ENCODE assay signal across 7 cellular contexts in the genomic region with DNA sequence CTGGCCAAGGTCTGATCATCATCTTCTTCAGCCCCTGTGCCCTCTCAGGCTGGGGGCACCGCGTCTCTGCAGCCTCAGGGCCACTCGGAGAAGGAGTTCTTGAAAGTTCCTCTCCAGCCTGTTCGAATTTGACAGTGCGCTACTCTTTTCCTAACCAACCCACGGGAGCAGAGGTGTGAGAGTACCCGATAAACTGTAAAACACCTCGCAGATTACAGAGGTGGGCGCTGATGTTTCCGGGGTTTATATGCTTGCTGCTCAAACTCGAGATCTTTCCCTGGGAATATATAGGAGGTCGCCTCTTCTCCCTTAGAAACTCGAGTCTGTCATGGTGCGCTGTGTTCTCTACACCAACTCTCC. TPM values are rescaled to one million over a fixed set of nuclear protein-coding genes. Genes with fewer than 3 reads are reported as not detected.
DNase-seq lines count a peak whose midpoint lies in the region; ATAC-seq and TF ChIP-seq lines count a peak whose summit lies in the region.

No MANE protein-coding gene starts in this region.

- H3K27me3 ChIP-seq in ascending aorta (no peaks in the 10 kb centered on the region), stomach smooth muscle (ENCODE audit: control insufficient read depth in 1 of 2, insufficient read depth in 2 of 2, low read length in 2 of 2) (no peaks in the 10 kb centered on the region)

- ATAC-seq in GM18873 (IDR thresholded peaks at IDR 0.05; ENCODE audit: low FRiP score, unreplicated experiment) (peak; percentile 21), HG03066 (IDR thresholded peaks at IDR 0.05; ENCODE audit: low read depth, unreplicated experiment) (peak; percentile 12), HG02885 (IDR thresholded peaks at IDR 0.05; ENCODE audit: poor library complexity, unreplicated experiment) (no peak)

- H3K9me3 Mint-ChIP-seq in immature natural killer cell = no peaks in the 10 kb centered on the region

- peak overlapping the region; percentile 83 to 91 for H3K4me3 ChIP-seq in ascending aorta
- H3K4me3 ChIP-seq in stomach smooth muscle (ENCODE audit: low read length in 2 of 2) = peak overlapping the region; percentile 97 to 99

- no peak for DNase-seq in ascending aorta (ENCODE audit: low spot score in 2 of 2)
- DNase-seq in immature natural killer cell = no peak
- no peak for DNase-seq in mesenteric fat pad (ENCODE audit: low spot score)

- H3K4me1 ChIP-seq in ascending aorta = peaks cover 0 to 11% of the 10 kb centered on the region in 2 donors
- peaks cover 12% of the 10 kb centered on the region for H3K4me1 ChIP-seq in stomach smooth muscle (ENCODE audit: control insufficient read depth, insufficient read depth, low read length)

- peak overlapping the region; percentile 90 to 97 (median 97) for H3K4me3 Mint-ChIP-seq in immature natural killer cell

- intact Hi-C loops in ascending aorta (cut with DNase I) = no loop called here

- H3K27ac ChIP-seq in ascending aorta (peak overlapping the region; percentile 90 to 96), stomach smooth muscle (ENCODE audit: low read length) (peak overlapping the region; percentile 89)

- H3K9me3 ChIP-seq in ascending aorta (no peaks in the 10 kb centered on the region), stomach smooth muscle (ENCODE audit: control insufficient read depth in 2 of 2, low read length in 2 of 2) (no peaks in the 10 kb centered on the region)

- TF ChIP-seq CTCF in ascending aorta (IDR thresholded peaks at IDR 0.05) = no peak

- peaks cover 0 to 8% (median 1%) of the 10 kb centered on the region in 3 donors for H3K27me3 Mint-ChIP-seq in immature natural killer cell (ENCODE audit: low read depth in 3 of 3)

- H3K36me3 ChIP-seq in ascending aorta = peaks cover 12 to 22% of the 10 kb centered on the region in 2 donors
- H3K36me3 ChIP-seq in stomach smooth muscle (ENCODE audit: control insufficient read depth in 2 of 2, insufficient read depth in 2 of 2, low read length in 2 of 2) = peaks cover 2 to 15% of the 10 kb centered on the region in 2 donors

- H3K36me3 Mint-ChIP-seq in immature natural killer cell = peaks cover 3 to 18% (median 11%) of the 10 kb centered on the region in 3 donors

- H3K4me1 Mint-ChIP-seq in immature natural killer cell = peaks cover 20 to 50% of the 10 kb centered on the region in 2 donors

- H3K9ac ChIP-seq in stomach smooth muscle (ENCODE audit: low read length in 2 of 2) = peak overlapping the region; percentile 89 to 97

- peak overlapping the region; percentile 87 to 96 (median 92) for H3K27ac Mint-ChIP-seq in immature natural killer cell

RNA-seq across cellular contexts. Expression of a gene that starts 0.5 kb away (rescaled TPM):
- 3.1 TPM for total RNA-seq in ascending aorta
- polyA plus RNA-seq in immature natural killer cell = 10 to 100 TPM; 32.6 to 68.0 (median 43.2) TPM
- total RNA-seq in mesenteric fat pad = 32.5 TPM

RNA-seq across cellular contexts. Expression of a gene that starts 57.2 kb away (rescaled TPM):
- total RNA-seq in ascending aorta = 311 TPM
- 100 to 1,000 TPM; 322 to 508 (median 441) TPM for polyA plus RNA-seq in immature natural killer cell
- total RNA-seq in mesenteric fat pad = 854 TPM

RNA-seq across cellular contexts. Expression of a gene that starts 58.0 kb away (rescaled TPM):
- total RNA-seq in ascending aorta = 236 TPM
- polyA plus RNA-seq in immature natural killer cell = under 1 TPM in 1 of 3 donors, not detected in 2; 0.41 TPM
- total RNA-seq in mesenteric fat pad = 24.8 TPM
